ENCODE assay signal across 1 cellular context in genomic region chr12:80118565-80119337, GRCh38.
TF ChIP-seq lines count a peak whose summit lies in the region.

No MANE protein-coding gene starts in this region.

TF ChIP-seq in GM23338, 12 proteins besides CTCF, POLR2A, EP300 and RAD21 (continued from another document):
- TF ChIP-seq, protein P1, sequence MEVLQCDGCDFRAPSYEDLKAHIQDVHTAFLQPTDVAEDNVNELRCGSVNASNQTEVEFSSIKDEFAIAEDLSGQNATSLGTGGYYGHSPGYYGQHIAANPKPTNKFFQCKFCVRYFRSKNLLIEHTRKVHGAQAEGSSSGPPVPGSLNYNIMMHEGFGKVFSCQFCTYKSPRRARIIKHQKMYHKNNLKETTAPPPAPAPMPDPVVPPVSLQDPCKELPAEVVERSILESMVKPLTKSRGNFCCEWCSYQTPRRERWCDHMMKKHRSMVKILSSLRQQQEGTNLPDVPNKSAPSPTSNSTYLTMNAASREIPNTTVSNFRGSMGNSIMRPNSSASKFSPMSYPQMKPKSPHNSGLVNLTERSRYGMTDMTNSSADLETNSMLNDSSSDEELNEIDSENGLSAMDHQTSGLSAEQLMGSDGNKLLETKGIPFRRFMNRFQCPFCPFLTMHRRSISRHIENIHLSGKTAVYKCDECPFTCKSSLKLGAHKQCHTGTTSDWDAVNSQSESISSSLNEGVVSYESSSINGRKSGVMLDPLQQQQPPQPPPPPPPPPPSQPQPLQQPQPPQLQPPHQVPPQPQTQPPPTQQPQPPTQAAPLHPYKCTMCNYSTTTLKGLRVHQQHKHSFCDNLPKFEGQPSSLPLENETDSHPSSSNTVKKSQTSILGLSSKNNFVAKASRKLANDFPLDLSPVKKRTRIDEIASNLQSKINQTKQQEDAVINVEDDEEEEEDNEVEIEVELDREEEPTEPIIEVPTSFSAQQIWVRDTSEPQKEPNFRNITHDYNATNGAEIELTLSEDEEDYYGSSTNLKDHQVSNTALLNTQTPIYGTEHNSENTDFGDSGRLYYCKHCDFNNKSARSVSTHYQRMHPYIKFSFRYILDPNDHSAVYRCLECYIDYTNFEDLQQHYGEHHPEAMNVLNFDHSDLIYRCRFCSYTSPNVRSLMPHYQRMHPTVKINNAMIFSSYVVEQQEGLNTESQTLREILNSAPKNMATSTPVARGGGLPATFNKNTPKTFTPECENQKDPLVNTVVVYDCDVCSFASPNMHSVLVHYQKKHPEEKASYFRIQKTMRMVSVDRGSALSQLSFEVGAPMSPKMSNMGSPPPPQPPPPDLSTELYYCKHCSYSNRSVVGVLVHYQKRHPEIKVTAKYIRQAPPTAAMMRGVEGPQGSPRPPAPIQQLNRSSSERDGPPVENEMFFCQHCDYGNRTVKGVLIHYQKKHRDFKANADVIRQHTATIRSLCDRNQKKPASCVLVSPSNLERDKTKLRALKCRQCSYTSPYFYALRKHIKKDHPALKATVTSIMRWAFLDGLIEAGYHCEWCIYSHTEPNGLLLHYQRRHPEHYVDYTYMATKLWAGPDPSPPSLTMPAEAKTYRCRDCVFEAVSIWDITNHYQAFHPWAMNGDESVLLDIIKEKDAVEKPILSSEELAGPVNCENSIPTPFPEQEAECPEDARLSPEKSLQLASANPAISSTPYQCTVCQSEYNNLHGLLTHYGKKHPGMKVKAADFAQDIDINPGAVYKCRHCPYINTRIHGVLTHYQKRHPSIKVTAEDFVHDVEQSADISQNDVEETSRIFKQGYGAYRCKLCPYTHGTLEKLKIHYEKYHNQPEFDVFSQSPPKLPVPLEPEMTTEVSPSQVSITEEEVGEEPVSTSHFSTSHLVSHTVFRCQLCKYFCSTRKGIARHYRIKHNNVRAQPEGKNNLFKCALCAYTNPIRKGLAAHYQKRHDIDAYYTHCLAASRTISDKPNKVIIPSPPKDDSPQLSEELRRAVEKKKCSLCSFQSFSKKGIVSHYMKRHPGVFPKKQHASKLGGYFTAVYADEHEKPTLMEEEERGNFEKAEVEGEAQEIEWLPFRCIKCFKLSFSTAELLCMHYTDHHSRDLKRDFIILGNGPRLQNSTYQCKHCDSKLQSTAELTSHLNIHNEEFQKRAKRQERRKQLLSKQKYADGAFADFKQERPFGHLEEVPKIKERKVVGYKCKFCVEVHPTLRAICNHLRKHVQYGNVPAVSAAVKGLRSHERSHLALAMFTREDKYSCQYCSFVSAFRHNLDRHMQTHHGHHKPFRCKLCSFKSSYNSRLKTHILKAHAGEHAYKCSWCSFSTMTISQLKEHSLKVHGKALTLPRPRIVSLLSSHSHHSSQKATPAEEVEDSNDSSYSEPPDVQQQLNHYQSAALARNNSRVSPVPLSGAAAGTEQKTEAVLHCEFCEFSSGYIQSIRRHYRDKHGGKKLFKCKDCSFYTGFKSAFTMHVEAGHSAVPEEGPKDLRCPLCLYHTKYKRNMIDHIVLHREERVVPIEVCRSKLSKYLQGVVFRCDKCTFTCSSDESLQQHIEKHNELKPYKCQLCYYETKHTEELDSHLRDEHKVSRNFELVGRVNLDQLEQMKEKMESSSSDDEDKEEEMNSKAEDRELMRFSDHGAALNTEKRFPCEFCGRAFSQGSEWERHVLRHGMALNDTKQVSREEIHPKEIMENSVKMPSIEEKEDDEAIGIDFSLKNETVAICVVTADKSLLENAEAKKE (CRISPR knock-in tag; IDR thresholded peaks at IDR 0.05) = no peak
- TF ChIP-seq EZH2phosphoT487 (IDR thresholded peaks at IDR 0.05; ENCODE audit: unreplicated experiment) (no peak), CREB1 (CRISPR knock-in tag; IDR thresholded peaks at IDR 0.05; ENCODE audit: low read depth) (no peak), STAT1 (IDR thresholded peaks at IDR 0.05; ENCODE audit: unreplicated experiment) (no peak), JUNB (IDR thresholded peaks at IDR 0.05; ENCODE audit: unreplicated experiment) (no peak), EZH2 (IDR thresholded peaks at IDR 0.05; ENCODE audit: low read depth, unreplicated experiment) (no peak), POLR2AphosphoS5 (IDR thresholded peaks at IDR 0.05; ENCODE audit: low read depth) (no peak), NANOG (IDR thresholded peaks at IDR 0.05; ENCODE audit: borderline replicate concordance) (no peak)
